36 cellular contexts compared by ENCODE assay signal in genomic region chr3:8734908-8735307, GRCh38. TPM values are rescaled to one million over a fixed set of nuclear protein-coding genes. Genes with fewer than 3 reads are reported as not detected.
"Had no signal": no experiment of that assay in that cellular context is flagged by ENCODE, and none has a peak within 500 bp of the region (broad histone marks: within the 10 kb centered on the region; RNA-seq: fewer than 3 reads in every experiment).

No MANE protein-coding gene starts in this region.

- H3K9me3 Mint-ChIP-seq: activated CD4-positive, alpha-beta memory T cell treated with anti-CD3 and anti-CD28 coated beads, Interleukin-2, amount 10 ng/mL, durations not matched to agents 7 days and 5 days; activated CD4-positive, alpha-beta T cell treated with anti-CD3 and anti-CD28 coated beads, Interleukin-2, amount 10 ng/mL, durations not matched to agents 24 days and 14 days; activated T-helper 2 cell treated with anti-CD3 and anti-CD28 coated beads, Interferon-gamma antibody, Interleukin-2, Interleukin-4, amounts not matched to agents 10 μg/mL and 5 μg/mL and 100 μg/mL, durations not matched to agents 14 hours and 24 hours and 36 hours; stimulated activated naive B cell treated with anti-CD40 and anti-IgM and Interleukin-4, amounts not matched to agents 10 μg/mL and 1 μg/mL and 100 μg/mL, for 72 hours; T-helper 1 cell treated with Interleukin-12 subunit alpha and Interleukin-12 subunit beta and Interleukin-4 antibody, amounts not matched to agents 30 μg/mL and 1 μg/mL, for 36 hours had no signal

- H3K27me3 Mint-ChIP-seq: activated CD4-positive, alpha-beta memory T cell treated with anti-CD3 and anti-CD28 coated beads, Interleukin-2, amount 10 ng/mL, durations not matched to agents 7 days and 5 days; activated CD4-positive, alpha-beta T cell treated with anti-CD3 and anti-CD28 coated beads, Interleukin-2, amount 10 ng/mL, durations not matched to agents 24 days and 14 days had no signal

- H2AFZ ChIP-seq: hepatocyte had no signal

- H3K4me1 Mint-ChIP-seq: activated CD4-positive, alpha-beta T cell treated with anti-CD3 and anti-CD28 coated beads, Interleukin-2, amount 10 ng/mL, durations not matched to agents 24 days and 14 days; stimulated activated naive B cell treated with anti-CD40 and anti-IgM and Interleukin-4, amounts not matched to agents 10 μg/mL and 1 μg/mL and 100 μg/mL, for 72 hours had no signal

- H3K36me3 ChIP-seq: colonic mucosa, esophagus squamous epithelium, lower lobe of right lung, pancreas, prostate gland, stomach, thyroid gland, upper lobe of right lung had no signal

- H3K27ac Mint-ChIP-seq: activated CD4-positive, alpha-beta memory T cell treated with anti-CD3 and anti-CD28 coated beads, Interleukin-2, amount 10 ng/mL, durations not matched to agents 7 days and 5 days; activated CD4-positive, alpha-beta T cell treated with anti-CD3 and anti-CD28 coated beads, Interleukin-2, amount 10 ng/mL, durations not matched to agents 24 days and 14 days; activated naive CD8-positive, alpha-beta T cell; activated T-helper 2 cell treated with anti-CD3 and anti-CD28 coated beads, Interferon-gamma antibody, Interleukin-2, Interleukin-4, amounts not matched to agents 10 μg/mL and 5 μg/mL and 100 μg/mL, durations not matched to agents 14 hours and 24 hours and 36 hours; stimulated activated naive B cell treated with anti-CD40 and anti-IgM and Interleukin-4, amounts not matched to agents 10 μg/mL and 1 μg/mL and 100 μg/mL, for 72 hours; T-helper 1 cell treated with Interleukin-12 subunit alpha and Interleukin-12 subunit beta and Interleukin-4 antibody, amounts not matched to agents 30 μg/mL and 1 μg/mL, for 36 hours had no signal

- H3K9ac ChIP-seq: SK-N-SH had no signal

- H3K9me2 ChIP-seq: SK-N-SH had no signal

- H3K27ac ChIP-seq: body of pancreas, colonic mucosa, epithelial cell of prostate, esophagus squamous epithelium, hepatocyte, lower lobe of right lung, pancreas, prostate gland, stomach, thyroid gland, upper lobe of right lung had no signal

- H3K4me2 ChIP-seq: hepatocyte, SK-N-SH had no signal

- H3K9me3 ChIP-seq: body of pancreas, colonic mucosa, esophagus squamous epithelium, lower lobe of right lung, pancreas, prostate gland, SK-N-SH, stomach, thyroid gland, upper lobe of right lung had no signal

- H3K79me2 ChIP-seq: hepatocyte had no signal

- H3K4me3 ChIP-seq: body of pancreas, colonic mucosa, esophagus squamous epithelium, hepatocyte, lower lobe of right lung, pancreas, prostate gland, stomach, thyroid gland, upper lobe of right lung had no signal

- H3K36me3 Mint-ChIP-seq: activated naive CD8-positive, alpha-beta T cell; stimulated activated naive B cell treated with anti-CD40 and anti-IgM and Interleukin-4, amounts not matched to agents 10 μg/mL and 1 μg/mL and 100 μg/mL, for 72 hours had no signal

- H3K4me1 ChIP-seq: body of pancreas, colonic mucosa, lower lobe of right lung, pancreas, prostate gland, stomach, thyroid gland, upper lobe of right lung had no signal

- DNase-seq: activated CD4-positive, alpha-beta memory T cell treated with anti-CD3 and anti-CD28 coated beads, Interleukin-2, amount 10 ng/mL, durations not matched to agents 7 days and 5 days; activated CD4-positive, alpha-beta T cell treated with anti-CD3 and anti-CD28 coated beads, Interleukin-2, amount 10 ng/mL, durations not matched to agents 24 days and 14 days; activated CD4-positive, CD25-positive, alpha-beta regulatory T cell treated with anti-CD3 and anti-CD28 coated beads, Interleukin-2, amount 50 U/mL, for 72 hours; activated naive CD4-positive, alpha-beta T cell treated with Interleukin-2 at 50 U/mL for 16 hours; activated T-cell treated with anti-CD3 and anti-CD28 coated beads, Interleukin-2, amount 50 U/mL, for 48 hours; anterior cingulate cortex; body of pancreas; cerebellar nuclear complex; colonic mucosa; effector CD8-positive, alpha-beta T cell; esophagus squamous epithelium; foreskin melanocyte; islet precursor cell; left colon; lower lobe of right lung; mesendoderm; pancreas; SK-N-SH; small intestine; stimulated activated CD4-positive, alpha-beta T cell treated with anti-CD3 and anti-CD28 coated beads, Interleukin-4, amount 100 ng/mL, for 4 hours; stimulated activated CD8-positive, alpha-beta memory T cell treated with anti-CD3 and anti-CD28 coated beads, Interleukin-4, amount 100 ng/mL, for 48 hours; stimulated activated naive B cell treated with anti-CD40 and anti-IgM and Interleukin-4, amounts not matched to agents 10 μg/mL and 1 μg/mL and 100 μg/mL, for 72 hours; stomach; SW 1271; T-helper 9 cell; thyroid gland; upper lobe of right lung had no signal

- ATAC-seq: body of pancreas; left colon; lower lobe of right lung; pancreas; stimulated activated naive B cell treated with anti-CD40 and anti-IgM and Interleukin-4, amounts not matched to agents 10 μg/mL and 1 μg/mL and 100 μg/mL, for 72 hours; upper lobe of right lung had no signal

- H3K4me3 Mint-ChIP-seq: activated CD4-positive, alpha-beta memory T cell treated with anti-CD3 and anti-CD28 coated beads, Interleukin-2, amount 10 ng/mL, durations not matched to agents 7 days and 5 days; activated CD4-positive, alpha-beta T cell treated with anti-CD3 and anti-CD28 coated beads, Interleukin-2, amount 10 ng/mL, durations not matched to agents 24 days and 14 days; activated naive CD8-positive, alpha-beta T cell; stimulated activated naive B cell treated with anti-CD40 and anti-IgM and Interleukin-4, amounts not matched to agents 10 μg/mL and 1 μg/mL and 100 μg/mL, for 72 hours; T-helper 1 cell treated with Interleukin-12 subunit alpha and Interleukin-12 subunit beta and Interleukin-4 antibody, amounts not matched to agents 30 μg/mL and 1 μg/mL, for 36 hours had no signal

- H3K27me3 ChIP-seq: body of pancreas, colonic mucosa, esophagus squamous epithelium, hepatocyte, pancreas, stomach, thyroid gland, upper lobe of right lung had no signal

RNA-seq across cellular contexts. Expression of gene CAV3, which starts 1.3 kb away (rescaled TPM):
- total RNA-seq: activated CD4-positive, alpha-beta memory T cell treated with anti-CD3 and anti-CD28 coated beads, Interleukin-2, amount 10 ng/mL, durations not matched to agents 7 days and 5 days; activated CD4-positive, alpha-beta T cell treated with anti-CD3 and anti-CD28 coated beads, Interleukin-2, amount 10 ng/mL, durations not matched to agents 24 days and 14 days; activated T-helper 2 cell treated with anti-CD3 and anti-CD28 coated beads, Interferon-gamma antibody, Interleukin-2, Interleukin-4, amounts not matched to agents 10 μg/mL and 5 μg/mL and 100 μg/mL, durations not matched to agents 14 hours and 24 hours and 36 hours; body of pancreas; colonic mucosa; dermis microvascular lymphatic vessel endothelial cell; esophagus squamous epithelium; hepatocyte; left colon; lower lobe of right lung; mononuclear cell; pancreas; thyroid gland had no signal
- polyA plus RNA-seq: hepatocyte, neural cell, pancreas, SK-N-SH had no signal
